Comparison of ENCODE assay signal across 12 cellular contexts in genomic region chr2:23617817-23618216, GRCh38.
DNase-seq lines count a peak whose midpoint lies in the region; ATAC-seq and TF ChIP-seq lines count a peak whose summit lies in the region.
"Had no signal": no experiment of that assay in that cellular context is flagged by ENCODE, and none has a peak within 500 bp of the region (broad histone marks: within the 10 kb centered on the region; RNA-seq: fewer than 3 reads in every experiment).

No MANE protein-coding gene starts in this region.

- ATAC-seq in GM18511 (IDR thresholded peaks at IDR 0.05; ENCODE audit: unreplicated experiment) (no peak), HG02623 (IDR thresholded peaks at IDR 0.05; ENCODE audit: unreplicated experiment) (no peak), HG03460 (IDR thresholded peaks at IDR 0.05; ENCODE audit: unreplicated experiment) (no peak)
- no peak for ATAC-seq in activated naive CD4-positive, alpha-beta T cell treated with anti-CD3 and anti-CD28 coated beads, Interleukin-2, amount 50 U/mL, for 72 hours
- ATAC-seq: GM23338 had no signal

- H4K91ac ChIP-seq in neuronal stem cell (ENCODE audit: low read depth, low read length, poor library complexity) = no peak overlapping the region

- H3K23ac ChIP-seq in neuronal stem cell (ENCODE audit: low read depth, low read length, poor library complexity) = no peak overlapping the region

- no peak overlapping the region for H3K14ac ChIP-seq in neuronal stem cell (ENCODE audit: low read length)

- H3K27ac Mint-ChIP-seq in activated naive CD4-positive, alpha-beta T cell treated with anti-CD3 and anti-CD28 coated beads, Interleukin-2, amount 50 U/mL, for 72 hours = no peak overlapping the region
- H3K27ac Mint-ChIP-seq: activated T-cell treated with anti-CD3 and anti-CD28 coated beads, Interleukin-2, amount 50 U/mL, for 24 hours; GM23338 had no signal

- no peaks in the 10 kb centered on the region for H3K9me3 Mint-ChIP-seq in activated naive CD4-positive, alpha-beta T cell treated with anti-CD3 and anti-CD28 coated beads, Interleukin-2, amount 50 U/mL, for 72 hours
- H3K9me3 Mint-ChIP-seq: activated T-cell treated with anti-CD3 and anti-CD28 coated beads, Interleukin-2, amount 50 U/mL, for 24 hours; GM23338 had no signal

- H3K4ac ChIP-seq in neuronal stem cell (ENCODE audit: low read length) = no peak overlapping the region

- H2AFZ ChIP-seq in neuronal stem cell (ENCODE audit: low read length) = peak overlapping the region; percentile 83
- H2AFZ ChIP-seq: GM23338 had no signal

- H3K27me3 ChIP-seq in SJCRH30 (no peaks in the 10 kb centered on the region), neuronal stem cell (ENCODE audit: control insufficient read depth in 3 of 3, insufficient read depth in 3 of 3, low read depth in 1 of 3, low read length in 3 of 3) (no peaks in the 10 kb centered on the region), transverse colon (no peaks in the 10 kb centered on the region)

- H4K8ac ChIP-seq in neuronal stem cell (ENCODE audit: low read depth, low read length) = no peak overlapping the region

- H3K4me1 ChIP-seq in SJCRH30 (peaks cover 55% of the 10 kb centered on the region), neuronal stem cell (ENCODE audit: control insufficient read depth in 2 of 2, insufficient read depth in 1 of 2, low read depth in 1 of 2, low read length in 2 of 2) (peaks cover 20 to 47% of the 10 kb centered on the region in 2 donors), transverse colon (peaks cover 9 to 44% (median 33%) of the 10 kb centered on the region in 4 donors)
- H3K4me1 ChIP-seq: Caco-2 had no signal

- H3K36me3 Mint-ChIP-seq in activated naive CD4-positive, alpha-beta T cell treated with anti-CD3 and anti-CD28 coated beads, Interleukin-2, amount 50 U/mL, for 72 hours = peaks cover 0 to 6% of the 10 kb centered on the region in 2 donors

- peak overlapping the region; percentile 86 for H3K27ac ChIP-seq in SJCRH30
- H3K27ac ChIP-seq in neuronal stem cell (replicated peaks; ENCODE audit: low read length) = no peak overlapping the region
- peak overlapping the region; percentile 77 to 93 (median 84) for H3K27ac ChIP-seq in transverse colon

- no peak overlapping the region for H3K9ac ChIP-seq in neuronal stem cell (ENCODE audit: low read depth, low read length, poor library complexity)

- TF ChIP-seq CTCF in fibroblast of the aortic adventitia (IDR thresholded peaks at IDR 0.05; ENCODE audit: insufficient read depth, low read length) = no peak
- no peak for TF ChIP-seq CTCF in transverse colon (IDR thresholded peaks at IDR 0.05)

- no peaks in the 10 kb centered on the region for H3K79me1 ChIP-seq in neuronal stem cell (ENCODE audit: low read depth, low read length)

- WGBS in neuronal stem cell (ENCODE audit: extremely low coverage in 2 of 2, insufficient read length in 2 of 2, insufficient replicate concordance in 1 of 2), 2 donors = no CpG with 5 or more reads among the region's 15 CpGs
- WGBS in transverse colon (ENCODE audit: low coverage in 1 of 2), 2 donors = 56 to 72% methylated on average over 10 to 15 of the region's 15 CpGs

- H3K18ac ChIP-seq in neuronal stem cell (ENCODE audit: low read length) = no peak overlapping the region

- in situ Hi-C loops in transverse colon (cut with MboI; ENCODE audit: low pct_ligation_motif_present in 1 of 4, low pct_unique_long_range_greater_than_20kb in 1 of 4, low sequenced_read_pairs in 3 of 4) = no loop called here

- H2BK12ac ChIP-seq in neuronal stem cell (ENCODE audit: low read length) = no peak overlapping the region

- H2BK5ac ChIP-seq in neuronal stem cell (ENCODE audit: low read length) = no peak overlapping the region

- intact Hi-C loops in transverse colon (cut with DNase I; ENCODE audit: low total_unique reads) = loop anchor here (2.0 to 5.0 kb wide), 2 partner anchors 91 to 183 kb away; no protein-coding TSS in a partner anchor

- H3K4me2 ChIP-seq in neuronal stem cell (ENCODE audit: insufficient read depth, low read length, poor library complexity, severe bottlenecking) = no peak overlapping the region
- H3K4me2 ChIP-seq: GM23338 had no signal

- peak overlapping the region; percentile 37 for H3K4me3 ChIP-seq in SJCRH30
- H3K4me3 ChIP-seq in fibroblast of the aortic adventitia (ENCODE audit: low read depth, low read length) = no peak overlapping the region
- H3K4me3 ChIP-seq in neuronal stem cell (ENCODE audit: low read length in 2 of 2) = no peak overlapping the region
- H3K4me3 ChIP-seq in transverse colon = no peak overlapping the region
- H3K4me3 ChIP-seq: GM23338 had no signal

- H3K9me3 ChIP-seq in SJCRH30 (replicated peaks) (no peaks in the 10 kb centered on the region), neuronal stem cell (replicated peaks in 1 of 2; ENCODE audit: control insufficient read depth in 2 of 2, insufficient read depth in 1 of 2, low read depth in 1 of 2, low read length in 2 of 2) (no peaks in the 10 kb centered on the region), transverse colon (no peaks in the 10 kb centered on the region)

- peak; percentile 54 to 66 for DNase-seq in SJCRH30
- peak; percentile 44 for DNase-seq in fibroblast of the aortic adventitia (ENCODE audit: low read depth)
- DNase-seq in neuronal stem cell (ENCODE audit: low spot score) = no peak
- peak; percentile 30 for DNase-seq in transverse colon
- DNase-seq in activated naive CD4-positive, alpha-beta T cell treated with anti-CD3 and anti-CD28 coated beads, Interleukin-2, amount 50 U/mL, for 72 hours (ENCODE audit: low spot score in 2 of 2) = no peak
- DNase-seq: activated CD4-positive, CD25-positive, alpha-beta regulatory T cell; activated T-cell treated with anti-CD3 and anti-CD28 coated beads, Interleukin-2, amount 50 U/mL, for 24 hours; Caco-2 had no signal

- H3K36me3 ChIP-seq in SJCRH30 (0 out of 2 replicates have a peak, but pooled peaks cover 4% of the 10 kb centered on the region), neuronal stem cell (replicated peaks in 1 of 2; ENCODE audit: control insufficient read depth in 2 of 2, insufficient read depth in 2 of 2, low read length in 2 of 2) (no peaks in the 10 kb centered on the region), transverse colon (no peaks in the 10 kb centered on the region)

- no peak overlapping the region for H2BK120ac ChIP-seq in neuronal stem cell (ENCODE audit: low read depth, low read length)

- TF ChIP-seq POLR2A in transverse colon (IDR thresholded peaks at IDR 0.05) = no peak

- H2BK15ac ChIP-seq in neuronal stem cell (ENCODE audit: low read length) = peak overlapping the region; percentile 33

- no peak overlapping the region for H2AK5ac ChIP-seq in neuronal stem cell (ENCODE audit: low read depth, low read length)

- no peak for TF ChIP-seq EP300 in transverse colon (IDR thresholded peaks at IDR 0.05; ENCODE audit: low read depth)

Comparison
In these comparisons a context has a peak if more than half of its experiments do, and no peak if none do; other contexts are left out.
1. DNase-seq: peak in SJCRH30 (2 of 2), fibroblast of the aortic adventitia (single experiment) and transverse colon (single experiment); none in neuronal stem cell (single experiment) and activated naive CD4-positive, alpha-beta T cell treated with anti-CD3 and anti-CD28 coated beads, Interleukin-2, amount 50 U/mL, for 72 hours (0 of 2).